ENCODE assay signal across 1 cellular context in the genomic region with DNA sequence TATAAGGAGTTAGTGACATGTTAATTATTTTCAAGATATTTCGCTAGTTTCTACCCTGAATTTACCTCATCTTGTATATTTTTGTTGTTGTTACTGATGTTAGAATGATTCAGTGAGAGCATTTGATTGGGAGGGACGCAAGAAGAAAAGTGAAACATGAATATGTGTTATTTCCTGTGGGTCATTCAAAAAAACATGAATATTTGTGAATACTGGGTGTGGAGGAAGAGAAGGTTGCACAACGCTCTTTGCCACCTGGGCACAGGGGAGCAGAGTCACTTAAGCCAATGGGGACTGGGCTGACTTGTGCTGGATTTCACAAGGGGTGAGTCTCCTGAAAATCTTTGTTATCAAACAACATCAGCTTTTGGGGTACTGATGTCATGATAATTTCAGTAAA.
TF ChIP-seq lines count a peak whose summit lies in the region.

No MANE protein-coding gene starts in this region.

TF ChIP-seq in GM23338, 12 proteins besides CTCF, POLR2A, EP300 and RAD21 (continued from another document):
- TF ChIP-seq, protein P1, sequence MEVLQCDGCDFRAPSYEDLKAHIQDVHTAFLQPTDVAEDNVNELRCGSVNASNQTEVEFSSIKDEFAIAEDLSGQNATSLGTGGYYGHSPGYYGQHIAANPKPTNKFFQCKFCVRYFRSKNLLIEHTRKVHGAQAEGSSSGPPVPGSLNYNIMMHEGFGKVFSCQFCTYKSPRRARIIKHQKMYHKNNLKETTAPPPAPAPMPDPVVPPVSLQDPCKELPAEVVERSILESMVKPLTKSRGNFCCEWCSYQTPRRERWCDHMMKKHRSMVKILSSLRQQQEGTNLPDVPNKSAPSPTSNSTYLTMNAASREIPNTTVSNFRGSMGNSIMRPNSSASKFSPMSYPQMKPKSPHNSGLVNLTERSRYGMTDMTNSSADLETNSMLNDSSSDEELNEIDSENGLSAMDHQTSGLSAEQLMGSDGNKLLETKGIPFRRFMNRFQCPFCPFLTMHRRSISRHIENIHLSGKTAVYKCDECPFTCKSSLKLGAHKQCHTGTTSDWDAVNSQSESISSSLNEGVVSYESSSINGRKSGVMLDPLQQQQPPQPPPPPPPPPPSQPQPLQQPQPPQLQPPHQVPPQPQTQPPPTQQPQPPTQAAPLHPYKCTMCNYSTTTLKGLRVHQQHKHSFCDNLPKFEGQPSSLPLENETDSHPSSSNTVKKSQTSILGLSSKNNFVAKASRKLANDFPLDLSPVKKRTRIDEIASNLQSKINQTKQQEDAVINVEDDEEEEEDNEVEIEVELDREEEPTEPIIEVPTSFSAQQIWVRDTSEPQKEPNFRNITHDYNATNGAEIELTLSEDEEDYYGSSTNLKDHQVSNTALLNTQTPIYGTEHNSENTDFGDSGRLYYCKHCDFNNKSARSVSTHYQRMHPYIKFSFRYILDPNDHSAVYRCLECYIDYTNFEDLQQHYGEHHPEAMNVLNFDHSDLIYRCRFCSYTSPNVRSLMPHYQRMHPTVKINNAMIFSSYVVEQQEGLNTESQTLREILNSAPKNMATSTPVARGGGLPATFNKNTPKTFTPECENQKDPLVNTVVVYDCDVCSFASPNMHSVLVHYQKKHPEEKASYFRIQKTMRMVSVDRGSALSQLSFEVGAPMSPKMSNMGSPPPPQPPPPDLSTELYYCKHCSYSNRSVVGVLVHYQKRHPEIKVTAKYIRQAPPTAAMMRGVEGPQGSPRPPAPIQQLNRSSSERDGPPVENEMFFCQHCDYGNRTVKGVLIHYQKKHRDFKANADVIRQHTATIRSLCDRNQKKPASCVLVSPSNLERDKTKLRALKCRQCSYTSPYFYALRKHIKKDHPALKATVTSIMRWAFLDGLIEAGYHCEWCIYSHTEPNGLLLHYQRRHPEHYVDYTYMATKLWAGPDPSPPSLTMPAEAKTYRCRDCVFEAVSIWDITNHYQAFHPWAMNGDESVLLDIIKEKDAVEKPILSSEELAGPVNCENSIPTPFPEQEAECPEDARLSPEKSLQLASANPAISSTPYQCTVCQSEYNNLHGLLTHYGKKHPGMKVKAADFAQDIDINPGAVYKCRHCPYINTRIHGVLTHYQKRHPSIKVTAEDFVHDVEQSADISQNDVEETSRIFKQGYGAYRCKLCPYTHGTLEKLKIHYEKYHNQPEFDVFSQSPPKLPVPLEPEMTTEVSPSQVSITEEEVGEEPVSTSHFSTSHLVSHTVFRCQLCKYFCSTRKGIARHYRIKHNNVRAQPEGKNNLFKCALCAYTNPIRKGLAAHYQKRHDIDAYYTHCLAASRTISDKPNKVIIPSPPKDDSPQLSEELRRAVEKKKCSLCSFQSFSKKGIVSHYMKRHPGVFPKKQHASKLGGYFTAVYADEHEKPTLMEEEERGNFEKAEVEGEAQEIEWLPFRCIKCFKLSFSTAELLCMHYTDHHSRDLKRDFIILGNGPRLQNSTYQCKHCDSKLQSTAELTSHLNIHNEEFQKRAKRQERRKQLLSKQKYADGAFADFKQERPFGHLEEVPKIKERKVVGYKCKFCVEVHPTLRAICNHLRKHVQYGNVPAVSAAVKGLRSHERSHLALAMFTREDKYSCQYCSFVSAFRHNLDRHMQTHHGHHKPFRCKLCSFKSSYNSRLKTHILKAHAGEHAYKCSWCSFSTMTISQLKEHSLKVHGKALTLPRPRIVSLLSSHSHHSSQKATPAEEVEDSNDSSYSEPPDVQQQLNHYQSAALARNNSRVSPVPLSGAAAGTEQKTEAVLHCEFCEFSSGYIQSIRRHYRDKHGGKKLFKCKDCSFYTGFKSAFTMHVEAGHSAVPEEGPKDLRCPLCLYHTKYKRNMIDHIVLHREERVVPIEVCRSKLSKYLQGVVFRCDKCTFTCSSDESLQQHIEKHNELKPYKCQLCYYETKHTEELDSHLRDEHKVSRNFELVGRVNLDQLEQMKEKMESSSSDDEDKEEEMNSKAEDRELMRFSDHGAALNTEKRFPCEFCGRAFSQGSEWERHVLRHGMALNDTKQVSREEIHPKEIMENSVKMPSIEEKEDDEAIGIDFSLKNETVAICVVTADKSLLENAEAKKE (CRISPR knock-in tag; IDR thresholded peaks at IDR 0.05) = no peak
- TF ChIP-seq ZNF114 (CRISPR knock-in tag; IDR thresholded peaks at IDR 0.05) (no peak), ZNF331 (CRISPR knock-in tag; IDR thresholded peaks at IDR 0.05; ENCODE audit: low read depth) (no peak), EZH2phosphoT487 (IDR thresholded peaks at IDR 0.05; ENCODE audit: unreplicated experiment) (no peak), CREB1 (CRISPR knock-in tag; IDR thresholded peaks at IDR 0.05; ENCODE audit: low read depth) (no peak), STAT1 (IDR thresholded peaks at IDR 0.05; ENCODE audit: unreplicated experiment) (no peak), EZH2 (IDR thresholded peaks at IDR 0.05; ENCODE audit: low read depth, unreplicated experiment) (no peak)
- TF ChIP-seq, protein P2, sequence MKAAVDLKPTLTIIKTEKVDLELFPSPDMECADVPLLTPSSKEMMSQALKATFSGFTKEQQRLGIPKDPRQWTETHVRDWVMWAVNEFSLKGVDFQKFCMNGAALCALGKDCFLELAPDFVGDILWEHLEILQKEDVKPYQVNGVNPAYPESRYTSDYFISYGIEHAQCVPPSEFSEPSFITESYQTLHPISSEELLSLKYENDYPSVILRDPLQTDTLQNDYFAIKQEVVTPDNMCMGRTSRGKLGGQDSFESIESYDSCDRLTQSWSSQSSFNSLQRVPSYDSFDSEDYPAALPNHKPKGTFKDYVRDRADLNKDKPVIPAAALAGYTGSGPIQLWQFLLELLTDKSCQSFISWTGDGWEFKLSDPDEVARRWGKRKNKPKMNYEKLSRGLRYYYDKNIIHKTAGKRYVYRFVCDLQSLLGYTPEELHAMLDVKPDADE (IDR thresholded peaks at IDR 0.05) = no peak
